In the genomic region with DNA sequence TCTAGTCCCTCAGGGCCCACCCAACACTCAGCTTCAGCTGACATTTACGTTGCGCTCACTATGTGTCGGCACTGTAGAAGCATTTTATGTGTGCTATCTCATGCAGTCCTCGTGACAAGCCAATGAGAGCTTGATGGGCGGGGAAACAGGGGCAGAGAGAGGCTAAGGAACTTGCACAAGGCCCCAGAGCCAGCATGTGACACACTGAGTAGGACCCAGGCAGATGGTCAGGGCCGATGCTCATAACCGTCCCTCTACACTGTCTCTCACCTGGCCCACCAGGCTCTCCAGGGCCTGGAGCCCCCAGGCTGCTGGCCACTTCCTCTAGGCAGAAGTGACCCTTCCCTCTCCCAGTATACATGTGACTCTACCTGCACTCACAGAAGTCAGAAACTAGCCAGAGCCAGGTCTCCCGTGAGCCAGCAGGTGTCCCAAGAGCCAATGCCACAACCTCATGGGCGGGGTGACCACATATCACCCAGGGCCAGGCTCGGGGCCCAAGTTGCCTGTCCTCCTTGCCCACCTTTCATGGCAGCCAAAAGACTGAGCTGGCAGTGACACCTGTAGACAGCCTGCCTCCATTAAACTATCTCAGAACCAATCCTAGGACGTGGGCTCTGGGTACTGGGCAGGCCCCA, we compare ENCODE assay signal across 15 cellular contexts.
"Had no signal": no experiment of that assay in that cellular context is flagged by ENCODE, and none has a peak within 500 bp of the region (broad histone marks: within the 10 kb centered on the region; RNA-seq: fewer than 3 reads in every experiment).

No MANE protein-coding gene starts in this region.

- ATAC-seq: activated naive CD8-positive, alpha-beta T cell treated with anti-CD3 and anti-CD28 coated beads, Interleukin-2, amount 50 U/mL, for 24 hours; gastrocnemius medialis; natural killer cell; stimulated activated effector memory CD8-positive, alpha-beta T cell treated with anti-CD3 and anti-CD28 coated beads, Interleukin-12 subunit alpha, Interleukin-12 subunit beta, amount 100 ng/mL, for 72 hours had no signal

- H2AFZ ChIP-seq: parathyroid adenoma had no signal

- H3K4me1 ChIP-seq: gastrocnemius medialis, heart right ventricle, sigmoid colon, testis had no signal

- DNase-seq: activated CD4-positive, alpha-beta T cell treated with anti-CD3 and anti-CD28 coated beads, Interleukin-2, amount 50 U/mL, for 4 hours; activated CD4-positive, CD25-positive, alpha-beta regulatory T cell treated with anti-CD3 and anti-CD28 coated beads, Interleukin-2, amount 50 U/mL, for 72 hours; activated gamma-delta T cell; activated naive CD8-positive, alpha-beta T cell treated with anti-CD3 and anti-CD28 coated beads, Interleukin-2, amount 50 U/mL, for 24 hours; anterior cingulate cortex; caudate nucleus; gastrocnemius medialis; heart right ventricle; natural killer cell; sigmoid colon; stimulated activated CD4-positive, alpha-beta T cell treated with anti-CD3 and anti-CD28 coated beads, Interleukin-4, amount 100 ng/mL, for 24 hours; T1000; testis had no signal

- H3K9ac ChIP-seq: parathyroid adenoma had no signal

- H3K4me3 ChIP-seq: gastrocnemius medialis, heart right ventricle, sigmoid colon, testis had no signal

- H3K9me3 ChIP-seq: gastrocnemius medialis, heart right ventricle, sigmoid colon, testis had no signal

- H3K27ac ChIP-seq: gastrocnemius medialis, heart right ventricle, parathyroid adenoma, sigmoid colon, testis had no signal

- H3K27me3 ChIP-seq: gastrocnemius medialis, heart right ventricle, sigmoid colon, testis had no signal
